2 cellular contexts compared by ENCODE assay signal in genomic region chr3:134801204-134801958, GRCh38.
TF ChIP-seq lines count a peak whose summit lies in the region.

No MANE protein-coding gene starts in this region.

TF ChIP-seq in IMR-90, 13 proteins besides CTCF, POLR2A, EP300 and RAD21:
- TF ChIP-seq USF2 (IDR thresholded peaks at IDR 0.05; ENCODE audit: low read depth, low read length) (no peak), MAFK (IDR thresholded peaks at IDR 0.05; ENCODE audit: low read depth, low read length) (no peak), RCOR1 (IDR thresholded peaks at IDR 0.05; ENCODE audit: insufficient replicate concordance, low read length) (no peak), SMC3 (IDR thresholded peaks at IDR 0.05; ENCODE audit: low read depth, low read length) (no peak)

TF ChIP-seq in GM12878, 131 proteins besides CTCF, POLR2A, EP300 and RAD21:
- TF ChIP-seq MAX (IDR thresholded peaks at IDR 0.05; ENCODE audit: low read depth, low read length) (no peak), CREB1 (IDR thresholded peaks at IDR 0.05; ENCODE audit: low read depth) (no peak), NKRF (conservative IDR thresholded peaks at IDR 0.05) (no peak), HCFC1 (IDR thresholded peaks at IDR 0.05; ENCODE audit: low read length) (no peak), EED (IDR thresholded peaks at IDR 0.05; ENCODE audit: low read depth) (no peak), GABPA (IDR thresholded peaks at IDR 0.05; ENCODE audit: low read depth) (no peak), HDGF (IDR thresholded peaks at IDR 0.05) (no peak), RAD51 (IDR thresholded peaks at IDR 0.05) (no peak), SUPT20H (IDR thresholded peaks at IDR 0.05; ENCODE audit: borderline replicate concordance, control insufficient read depth, low read depth, low read length) (no peak), NR2F1 (conservative IDR thresholded peaks at IDR 0.05) (no peak), ZNF592 (IDR thresholded peaks at IDR 0.05) (no peak), MEF2A (IDR thresholded peaks at IDR 0.05; ENCODE audit: insufficient read depth, low read depth, low read length) (no peak), NFXL1 (IDR thresholded peaks at IDR 0.05; ENCODE audit: borderline replicate concordance) (no peak), FOXK2 (IDR thresholded peaks at IDR 0.05) (no peak), GATAD2B (conservative IDR thresholded peaks at IDR 0.05; ENCODE audit: low read depth) (no peak), SUZ12 (IDR thresholded peaks at IDR 0.05; ENCODE audit: unreplicated experiment) (no peak), CREM (IDR thresholded peaks at IDR 0.05; ENCODE audit: low read depth) (no peak), TARDBP (IDR thresholded peaks at IDR 0.05; ENCODE audit: borderline replicate concordance) (no peak)
